Comparison of ENCODE assay signal across 3 cellular contexts in the genomic region with DNA sequence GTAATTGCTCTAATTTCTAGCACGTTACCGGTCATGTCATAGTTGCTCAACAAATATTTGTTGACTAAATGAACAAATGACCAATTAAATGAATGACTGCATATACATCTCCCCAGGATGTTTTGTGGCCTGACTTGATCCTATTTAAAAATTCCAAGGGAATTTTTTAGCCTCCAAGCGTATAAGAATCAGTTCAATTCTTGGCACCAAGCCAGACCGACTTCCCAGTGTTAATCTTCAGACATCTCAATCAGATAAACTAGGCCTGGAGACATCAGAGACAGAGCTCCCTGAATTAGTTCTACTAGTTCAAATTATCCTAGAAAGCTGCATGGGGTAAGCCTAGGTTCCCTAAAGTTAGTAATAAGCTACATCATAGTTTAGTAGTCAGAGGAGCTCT.
TF ChIP-seq lines count a peak whose summit lies in the region.

No MANE protein-coding gene starts in this region.

TF ChIP-seq in SK-N-SH, 30 proteins besides CTCF, POLR2A, EP300 and RAD21 (continued from another document):
- TF ChIP-seq, protein P1, sequence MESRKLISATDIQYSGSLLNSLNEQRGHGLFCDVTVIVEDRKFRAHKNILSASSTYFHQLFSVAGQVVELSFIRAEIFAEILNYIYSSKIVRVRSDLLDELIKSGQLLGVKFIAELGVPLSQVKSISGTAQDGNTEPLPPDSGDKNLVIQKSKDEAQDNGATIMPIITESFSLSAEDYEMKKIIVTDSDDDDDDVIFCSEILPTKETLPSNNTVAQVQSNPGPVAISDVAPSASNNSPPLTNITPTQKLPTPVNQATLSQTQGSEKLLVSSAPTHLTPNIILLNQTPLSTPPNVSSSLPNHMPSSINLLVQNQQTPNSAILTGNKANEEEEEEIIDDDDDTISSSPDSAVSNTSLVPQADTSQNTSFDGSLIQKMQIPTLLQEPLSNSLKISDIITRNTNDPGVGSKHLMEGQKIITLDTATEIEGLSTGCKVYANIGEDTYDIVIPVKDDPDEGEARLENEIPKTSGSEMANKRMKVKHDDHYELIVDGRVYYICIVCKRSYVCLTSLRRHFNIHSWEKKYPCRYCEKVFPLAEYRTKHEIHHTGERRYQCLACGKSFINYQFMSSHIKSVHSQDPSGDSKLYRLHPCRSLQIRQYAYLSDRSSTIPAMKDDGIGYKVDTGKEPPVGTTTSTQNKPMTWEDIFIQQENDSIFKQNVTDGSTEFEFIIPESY (IDR thresholded peaks at IDR 0.05; ENCODE audit: borderline replicate concordance, low read depth): no peak
- TF ChIP-seq GATA2 (CRISPR knock-in tag; IDR thresholded peaks at IDR 0.05): no peak
- TF ChIP-seq, protein P2, sequence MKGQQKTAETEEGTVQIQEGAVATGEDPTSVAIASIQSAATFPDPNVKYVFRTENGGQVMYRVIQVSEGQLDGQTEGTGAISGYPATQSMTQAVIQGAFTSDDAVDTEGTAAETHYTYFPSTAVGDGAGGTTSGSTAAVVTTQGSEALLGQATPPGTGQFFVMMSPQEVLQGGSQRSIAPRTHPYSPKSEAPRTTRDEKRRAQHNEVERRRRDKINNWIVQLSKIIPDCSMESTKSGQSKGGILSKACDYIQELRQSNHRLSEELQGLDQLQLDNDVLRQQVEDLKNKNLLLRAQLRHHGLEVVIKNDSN (IDR thresholded peaks at IDR 0.05; ENCODE audit: borderline replicate concordance, low read depth): no peak
- TF ChIP-seq NFIC (IDR thresholded peaks at IDR 0.05; ENCODE audit: borderline replicate concordance): peak; percentile 69; the same call in 1 of the 2 replicates

TF ChIP-seq in SK-N-SH treated with all-trans-retinoic acid at 6 μM for 48 hours, 23 proteins besides CTCF, POLR2A, EP300 and RAD21 (continued from another document):
- TF ChIP-seq, protein P3, sequence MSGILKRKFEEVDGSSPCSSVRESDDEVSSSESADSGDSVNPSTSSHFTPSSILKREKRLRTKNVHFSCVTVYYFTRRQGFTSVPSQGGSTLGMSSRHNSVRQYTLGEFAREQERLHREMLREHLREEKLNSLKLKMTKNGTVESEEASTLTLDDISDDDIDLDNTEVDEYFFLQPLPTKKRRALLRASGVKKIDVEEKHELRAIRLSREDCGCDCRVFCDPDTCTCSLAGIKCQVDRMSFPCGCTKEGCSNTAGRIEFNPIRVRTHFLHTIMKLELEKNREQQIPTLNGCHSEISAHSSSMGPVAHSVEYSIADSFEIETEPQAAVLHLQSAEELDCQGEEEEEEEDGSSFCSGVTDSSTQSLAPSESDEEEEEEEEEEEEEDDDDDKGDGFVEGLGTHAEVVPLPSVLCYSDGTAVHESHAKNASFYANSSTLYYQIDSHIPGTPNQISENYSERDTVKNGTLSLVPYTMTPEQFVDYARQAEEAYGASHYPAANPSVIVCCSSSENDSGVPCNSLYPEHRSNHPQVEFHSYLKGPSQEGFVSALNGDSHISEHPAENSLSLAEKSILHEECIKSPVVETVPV (CRISPR knock-in tag; IDR thresholded peaks at IDR 0.05): no peak
- TF ChIP-seq PPARA (CRISPR knock-in tag; IDR thresholded peaks at IDR 0.05; ENCODE audit: borderline replicate concordance): no peak
- TF ChIP-seq CSDC2 (CRISPR knock-in tag; IDR thresholded peaks at IDR 0.05): no peak
- no peak for TF ChIP-seq ZNF565 (CRISPR knock-in tag; conservative IDR thresholded peaks at IDR 0.05; ENCODE audit: low read depth)

TF ChIP-seq in GM23338, 12 proteins besides CTCF, POLR2A, EP300 and RAD21 (continued from another document):
- TF ChIP-seq, protein P4, sequence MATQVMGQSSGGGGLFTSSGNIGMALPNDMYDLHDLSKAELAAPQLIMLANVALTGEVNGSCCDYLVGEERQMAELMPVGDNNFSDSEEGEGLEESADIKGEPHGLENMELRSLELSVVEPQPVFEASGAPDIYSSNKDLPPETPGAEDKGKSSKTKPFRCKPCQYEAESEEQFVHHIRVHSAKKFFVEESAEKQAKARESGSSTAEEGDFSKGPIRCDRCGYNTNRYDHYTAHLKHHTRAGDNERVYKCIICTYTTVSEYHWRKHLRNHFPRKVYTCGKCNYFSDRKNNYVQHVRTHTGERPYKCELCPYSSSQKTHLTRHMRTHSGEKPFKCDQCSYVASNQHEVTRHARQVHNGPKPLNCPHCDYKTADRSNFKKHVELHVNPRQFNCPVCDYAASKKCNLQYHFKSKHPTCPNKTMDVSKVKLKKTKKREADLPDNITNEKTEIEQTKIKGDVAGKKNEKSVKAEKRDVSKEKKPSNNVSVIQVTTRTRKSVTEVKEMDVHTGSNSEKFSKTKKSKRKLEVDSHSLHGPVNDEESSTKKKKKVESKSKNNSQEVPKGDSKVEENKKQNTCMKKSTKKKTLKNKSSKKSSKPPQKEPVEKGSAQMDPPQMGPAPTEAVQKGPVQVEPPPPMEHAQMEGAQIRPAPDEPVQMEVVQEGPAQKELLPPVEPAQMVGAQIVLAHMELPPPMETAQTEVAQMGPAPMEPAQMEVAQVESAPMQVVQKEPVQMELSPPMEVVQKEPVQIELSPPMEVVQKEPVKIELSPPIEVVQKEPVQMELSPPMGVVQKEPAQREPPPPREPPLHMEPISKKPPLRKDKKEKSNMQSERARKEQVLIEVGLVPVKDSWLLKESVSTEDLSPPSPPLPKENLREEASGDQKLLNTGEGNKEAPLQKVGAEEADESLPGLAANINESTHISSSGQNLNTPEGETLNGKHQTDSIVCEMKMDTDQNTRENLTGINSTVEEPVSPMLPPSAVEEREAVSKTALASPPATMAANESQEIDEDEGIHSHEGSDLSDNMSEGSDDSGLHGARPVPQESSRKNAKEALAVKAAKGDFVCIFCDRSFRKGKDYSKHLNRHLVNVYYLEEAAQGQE (IDR thresholded peaks at IDR 0.05; ENCODE audit: unreplicated experiment): no peak
- TF ChIP-seq POLR2AphosphoS5 (IDR thresholded peaks at IDR 0.05; ENCODE audit: low read depth) (no peak), STAT1 (IDR thresholded peaks at IDR 0.05; ENCODE audit: unreplicated experiment) (no peak), EZH2 (IDR thresholded peaks at IDR 0.05; ENCODE audit: low read depth, unreplicated experiment) (no peak)
